Comparison of ENCODE assay signal across 29 cellular contexts in genomic region chr17:11122908-11123307, GRCh38.
DNase-seq lines count a peak whose midpoint lies in the region; ATAC-seq and FAIRE-seq lines count a peak whose summit lies in the region.
"Had no signal": no experiment of that assay in that cellular context is flagged by ENCODE, and none has a peak within 500 bp of the region (broad histone marks: within the 10 kb centered on the region; RNA-seq: fewer than 3 reads in every experiment).

No MANE protein-coding gene starts in this region.

- intact Hi-C loops in posterior vena cava (cut with DNase I): no loop called here

- peak in 10 of 14 donors; percentile 3 to 37 (median 15) for DNase-seq in C1 segment of cervical spinal cord (lab: John Stamatoyannopoulos, UW)
- DNase-seq in frontal cortex (ENCODE audit: low spot score in 2 of 2): peak; percentile 2 to 18
- DNase-seq in inferior parietal cortex (ENCODE audit: extremely low spot score): peak; percentile 32
- DNase-seq in posterior vena cava (ENCODE audit: low spot score): peak; percentile 82
- DNase-seq in RKO (ENCODE audit: low spot score): no peak
- no peak for DNase-seq in DMS79 treated with DMSO at 0.1 percent for 48 hours (lab: John Stamatoyannopoulos, UW)
- DNase-seq in GDM1 (lab: John Stamatoyannopoulos, UW): no peak
- DNase-seq: activated CD4-positive, alpha-beta T cell treated with anti-CD3 and anti-CD28 coated beads for 48 hours; activated effector memory CD4-positive, alpha-beta T cell treated with anti-CD3 and anti-CD28 coated beads, Interleukin-2, amount 50 U/mL, for 16 hours; activated naive CD8-positive, alpha-beta T cell treated with anti-CD3 and anti-CD28 coated beads for 36 hours; activated T-cell treated with anti-CD3 and anti-CD28 coated beads, Interleukin-2, amount 50 U/mL, for 24 hours; AML-193; CD4-positive, alpha-beta memory T cell; effector CD8-positive, alpha-beta T cell; H7; mucosa of descending colon; NCI-H1417; NCI-H2029; Peyer's patch; SJCRH30; spleen; stimulated activated CD4-positive, alpha-beta T cell treated with anti-CD3 and anti-CD28 coated beads, Interleukin-2, amount 100 ng/mL, for 24 hours; T1000; tibial artery had no signal

- no peak for ATAC-seq in GM19452 (IDR thresholded peaks at IDR 0.05; ENCODE audit: unreplicated experiment)
- ATAC-seq: HepG2; mucosa of descending colon; natural killer cell treated with Interleukin-12 subunit alpha and Interleukin-12 subunit beta and Interleukin-15 and Interleukin-18, amount 100 ng/mL, for 72 hours had no signal

- FAIRE-seq in frontal cortex (lab: Jason Lieb, UNC): no peak
- FAIRE-seq: GM12891, HepG2, keratinocyte had no signal

Comparison
In these comparisons a context has a peak if more than half of its experiments do, and no peak if none do; other contexts are left out.
1. DNase-seq: peak in C1 segment of cervical spinal cord (10 of 14), frontal cortex (2 of 2), inferior parietal cortex (single experiment) and posterior vena cava (single experiment); none in RKO (single experiment), DMS79 treated with DMSO at 0.1 percent for 48 hours (single experiment) and GDM1 (single experiment).